In genomic region chr10:109998513-109998912, GRCh38 we compare ENCODE assay signal across 1 cellular context.
TF ChIP-seq lines count a peak whose summit lies in the region.

No MANE protein-coding gene starts in this region.

TF ChIP-seq in K562, 482 proteins besides CTCF, POLR2A, EP300 and RAD21 (continued from another document):
- no peak for TF ChIP-seq POLR2AphosphoS5 (IDR thresholded peaks at IDR 0.05; ENCODE audit: control insufficient read depth, insufficient read depth, low read depth, low read length)
- TF ChIP-seq MTF1 (CRISPR knock-in tag; IDR thresholded peaks at IDR 0.05; ENCODE audit: borderline replicate concordance): no peak
- TF ChIP-seq PHF20 (IDR thresholded peaks at IDR 0.05; ENCODE audit: partially characterized antibody): no peak
- no peak for TF ChIP-seq MBD1 (CRISPR knock-in tag; IDR thresholded peaks at IDR 0.05)
